Comparison of ENCODE assay signal across 23 cellular contexts in the genomic region with DNA sequence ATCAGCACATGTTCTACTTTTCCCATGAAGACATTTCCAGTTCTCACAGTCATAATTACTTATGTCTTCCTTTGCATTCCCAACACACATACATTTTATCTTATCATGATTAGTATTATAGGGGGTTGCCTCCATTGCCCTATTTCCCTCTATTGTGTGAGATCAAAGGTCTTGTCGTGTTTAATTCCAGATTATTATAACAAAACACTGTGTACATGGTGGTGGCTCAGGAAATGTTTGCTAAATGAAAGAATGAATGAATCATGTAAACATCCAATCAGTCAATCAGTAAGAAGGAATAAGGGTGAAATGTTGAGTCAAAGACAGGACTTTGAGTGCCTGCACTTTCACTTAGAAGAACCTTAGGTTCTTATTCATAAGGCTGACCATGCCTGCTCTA.
DNase-seq lines count a peak whose midpoint lies in the region; ATAC-seq, FAIRE-seq and TF ChIP-seq lines count a peak whose summit lies in the region.
"Had no signal": no experiment of that assay in that cellular context is flagged by ENCODE, and none has a peak within 500 bp of the region (broad histone marks: within the 10 kb centered on the region; RNA-seq: fewer than 3 reads in every experiment).

No MANE protein-coding gene starts in this region.

- H3K36me3 ChIP-seq in K562 (ENCODE audit: control insufficient read depth, insufficient read depth, low read length) (no peaks in the 10 kb centered on the region; the same call in 2 of the 3 replicates), endothelial cell of umbilical vein (ENCODE audit: control insufficient read depth in 2 of 2, extremely low read depth in 1 of 2, insufficient read depth in 2 of 2, low read length in 2 of 2) (no peaks in the 10 kb centered on the region), SJCRH30 (no peaks in the 10 kb centered on the region)
- H3K36me3 ChIP-seq: BE2C had no signal

- CTCF ChIA-PET in A549 (lab: Yijun Ruan, JAX), result interaction anchor here (0.9 kb wide), 1 partner anchor 10 kb away, joined by 3 read pairs; no protein-coding TSS in a partner anchor
- CTCF ChIA-PET in K562 (lab: Yijun Ruan, JAX; ENCODE audit: low intra/inter-chr PET ratio), result no interaction called here
- CTCF ChIA-PET in endothelial cell of umbilical vein (lab: Charles Lee), result no interaction called here

- TF ChIP-seq POLR2A in A549 (IDR thresholded peaks at IDR 0.05; ENCODE audit: low read length) (no peak), K562 (conservative IDR thresholded peaks at IDR 0.05) (no peak), endothelial cell of umbilical vein (IDR thresholded peaks at IDR 0.05; ENCODE audit: low read depth, low read length) (no peak)

- FAIRE-seq in A549 (lab: Jason Lieb, UNC), result peak; percentile 23
- FAIRE-seq in K562 (lab: Jason Lieb, UNC), result no peak
- FAIRE-seq in endothelial cell of umbilical vein (lab: Jason Lieb, UNC), result peak; percentile 18
- peak; percentile 59 for FAIRE-seq in urothelium cell line (lab: Jason Lieb, UNC)
- FAIRE-seq: G401.6, GM12891, GM19239 had no signal

- H3K79me2 ChIP-seq in K562 (ENCODE audit: control insufficient read depth, insufficient read depth, low read length), result no peaks in the 10 kb centered on the region
- no peaks in the 10 kb centered on the region for H3K79me2 ChIP-seq in endothelial cell of umbilical vein (ENCODE audit: control insufficient read depth, insufficient read depth, low read length)

- H2AFZ ChIP-seq in K562 (ENCODE audit: low read depth, low read length), result no peak overlapping the region
- peak overlapping the region; percentile 57 for H2AFZ ChIP-seq in endothelial cell of umbilical vein (ENCODE audit: low read depth, low read length)

- dilution Hi-C loops in endothelial cell of umbilical vein (cut with MboI; ENCODE audit: extremely low pct_ligation_motif_present, low sequenced_read_pairs), result no loop called here

- H3K4me2 ChIP-seq in A549 (no peak overlapping the region), K562 (ENCODE audit: insufficient read depth, low read length) (no peak overlapping the region), endothelial cell of umbilical vein (ENCODE audit: insufficient read depth, low read length) (peak overlapping the region; percentile 46)
- H3K4me2 ChIP-seq: BLaER1 had no signal

- DNase-seq in A549 (ENCODE audit: low read depth in 1 of 2, low spot score in 1 of 2) (no peak), K562 (ENCODE audit: extremely low read depth in 1 of 4, low spot score in 3 of 4) (no peak), endothelial cell of umbilical vein (ENCODE audit: low read depth, low spot score) (peak; percentile 87), urothelium cell line (ENCODE audit: low spot score) (no peak), SJCRH30 (no peak)
- DNase-seq: ACHN; BE2C; C1 segment of cervical spinal cord; CD4-positive, alpha-beta memory T cell; CD4-positive, CD25-positive, alpha-beta regulatory T cell; CD8-positive, alpha-beta memory T cell; COR-L47; DMS 273 treated with DMSO at 0.1 percent for 48 hours; DMS153; DMS79 treated with DMSO at 0.1 percent for 48 hours; GF-D8 had no signal

- in situ Hi-C loops in K562 (cut with MboI), result no loop called here

- POLR2A ChIA-PET in A549 (lab: Yijun Ruan, JAX) (no interaction called here), K562 (lab: Yijun Ruan, JAX) (no interaction called here), endothelial cell of umbilical vein (lab: Charles Lee) (no interaction called here)

- H3K4me1 ChIP-seq in A549 (no peaks in the 10 kb centered on the region), K562 (replicated peaks in 1 of 2; ENCODE audit: control insufficient read depth in 2 of 2, insufficient read depth in 2 of 2, low read length in 2 of 2) (no peaks in the 10 kb centered on the region), endothelial cell of umbilical vein (ENCODE audit: control insufficient read depth, extremely low read depth, insufficient read depth, low read length) (peaks cover 12% of the 10 kb centered on the region), SJCRH30 (no peaks in the 10 kb centered on the region)
- H3K4me1 ChIP-seq: BLaER1 had no signal

- H3K9me3 ChIP-seq in A549, result no peaks in the 10 kb centered on the region
- no peaks in the 10 kb centered on the region for H3K9me3 ChIP-seq in K562 (replicated peaks; ENCODE audit: control insufficient read depth, insufficient read depth, low read depth, low read length)
- H3K9me3 ChIP-seq in endothelial cell of umbilical vein (replicated peaks; ENCODE audit: control insufficient read depth, insufficient read depth, low read length), result no peaks in the 10 kb centered on the region
- H3K9me3 ChIP-seq in SJCRH30 (replicated peaks), result no peaks in the 10 kb centered on the region
- H3K9me3 ChIP-seq: BE2C, BLaER1 had no signal

- H3K27ac ChIP-seq in A549 (no peak overlapping the region), K562 (ENCODE audit: extremely low read depth, low read depth, low read length) (no peak overlapping the region), endothelial cell of umbilical vein (ENCODE audit: insufficient read depth, low read depth, low read length) (no peak overlapping the region), SJCRH30 (no peak overlapping the region)
- H3K27ac ChIP-seq: 22Rv1, BLaER1 had no signal

- H3K9ac ChIP-seq in K562 (ENCODE audit: insufficient read depth in 1 of 2, low read depth in 2 of 2, low read length in 2 of 2), result no peak overlapping the region
- H3K9ac ChIP-seq in endothelial cell of umbilical vein (replicated peaks; ENCODE audit: extremely low read depth, insufficient read depth, low read length), result no peak overlapping the region
- H3K9ac ChIP-seq: BLaER1 had no signal

- TF ChIP-seq RAD21 in A549 (conservative IDR thresholded peaks at IDR 0.05 in 1 of 2, IDR thresholded peaks at IDR 0.05 in 1 of 2), result no peak
- no peak for TF ChIP-seq RAD21 in K562 (CRISPR knock-in tag; conservative IDR thresholded peaks at IDR 0.05 in 1 of 2, IDR thresholded peaks at IDR 0.05 in 1 of 2)

- H3K9me1 ChIP-seq in K562 (ENCODE audit: control insufficient read depth, insufficient read depth, low read length) (no peaks in the 10 kb centered on the region), endothelial cell of umbilical vein (replicated peaks; ENCODE audit: control insufficient read depth, extremely low read depth, insufficient read depth, low read length) (no peaks in the 10 kb centered on the region)

- WGBS in A549 (ENCODE audit: missing lambda C conversion rate), result 46% methylated on average over 1 of the region's 1 CpG
- 46% methylated on average over 1 of the region's 1 CpG for WGBS in K562 (ENCODE audit: insufficient coverage, low coverage, missing lambda C conversion rate)

- BruUV-seq in K562 (replicated peaks; lab: Mats Ljungman, UMichigan) (no TSS peak), endothelial cell of umbilical vein (replicated peaks; lab: Mats Ljungman, UMichigan) (no TSS peak)

- intact Hi-C loops in K562 (cut with micrococcal nuclease) (no loop called here), endothelial cell of umbilical vein (cut with micrococcal nuclease) (no loop called here)

- H4K20me1 ChIP-seq in K562 (replicated peaks; ENCODE audit: control insufficient read depth, insufficient read depth, low read length) (no peaks in the 10 kb centered on the region), endothelial cell of umbilical vein (replicated peaks; ENCODE audit: control insufficient read depth, extremely low read depth, insufficient read depth, low read length) (no peaks in the 10 kb centered on the region)
- H4K20me1 ChIP-seq: BLaER1 had no signal

- no peaks in the 10 kb centered on the region for H3K27me3 ChIP-seq in K562 (ENCODE audit: control insufficient read depth in 2 of 2, insufficient read depth in 2 of 2, low read length in 2 of 2)
- H3K27me3 ChIP-seq in endothelial cell of umbilical vein (ENCODE audit: control insufficient read depth in 2 of 2, insufficient read depth in 2 of 2, low read length in 2 of 2), result no peaks in the 10 kb centered on the region
- no peaks in the 10 kb centered on the region for H3K27me3 ChIP-seq in SJCRH30
- H3K27me3 ChIP-seq: BE2C, BLaER1 had no signal

- no peak overlapping the region for H3K4me3 ChIP-seq in A549
- H3K4me3 ChIP-seq in K562, result no peak overlapping the region
- no peak overlapping the region for H3K4me3 ChIP-seq in endothelial cell of umbilical vein (replicated peaks in 1 of 3; ENCODE audit: insufficient read depth in 1 of 3, low read depth in 1 of 3, low read length in 3 of 3)
- H3K4me3 ChIP-seq in SJCRH30, result no peak overlapping the region
- H3K4me3 ChIP-seq: BLaER1 had no signal

- ATAC-seq in A549, result no peak
- ATAC-seq in K562, result no peak
- ATAC-seq in GM21723 (IDR thresholded peaks at IDR 0.05; ENCODE audit: unreplicated experiment), result no peak
- ATAC-seq in HG03520 (IDR thresholded peaks at IDR 0.05; ENCODE audit: unreplicated experiment), result no peak

- TF ChIP-seq EP300 in A549 (IDR thresholded peaks at IDR 0.05) (no peak), K562 (IDR thresholded peaks at IDR 0.05; ENCODE audit: low read length) (no peak)

- TF ChIP-seq CTCF in A549 (IDR thresholded peaks at IDR 0.05), result no peak
- TF ChIP-seq CTCF in K562 (IDR thresholded peaks at IDR 0.05 in 2 of 3, conservative IDR thresholded peaks at IDR 0.05 in 1 of 3; ENCODE audit: insufficient read depth in 2 of 3, low read depth in 1 of 3, low read length in 3 of 3), result no peak
- TF ChIP-seq CTCF in endothelial cell of umbilical vein (IDR thresholded peaks at IDR 0.05; ENCODE audit: extremely low read depth in 1 of 2, insufficient read depth in 1 of 2, low read depth in 1 of 2, low read length in 2 of 2), result no peak

TF ChIP-seq in A549, 52 proteins besides CTCF, POLR2A, EP300 and RAD21 (continues in another document):
- no peak for TF ChIP-seq JUNB (IDR thresholded peaks at IDR 0.05)

TF ChIP-seq in K562, 482 proteins besides CTCF, POLR2A, EP300 and RAD21:
- TF ChIP-seq ZNF24 (IDR thresholded peaks at IDR 0.05), result peak; percentile 62; the same call in 1 of the 2 replicates
- no peak for TF ChIP-seq KAT8 (IDR thresholded peaks at IDR 0.05; ENCODE audit: low read depth)
- no peak for TF ChIP-seq XRCC4 (IDR thresholded peaks at IDR 0.05; ENCODE audit: extremely low read depth, insufficient read depth, insufficient read length)

TF ChIP-seq in endothelial cell of umbilical vein, 7 proteins besides CTCF, POLR2A, EP300 and RAD21:
- TF ChIP-seq GATA2 (IDR thresholded peaks at IDR 0.05; ENCODE audit: insufficient read depth, insufficient read length, low read depth, low read length), result peak; percentile 78
- no peak for TF ChIP-seq MYC (IDR thresholded peaks at IDR 0.05; ENCODE audit: low read depth, low read length)
- no peak for TF ChIP-seq EZH2 (IDR thresholded peaks at IDR 0.05; ENCODE audit: borderline replicate concordance, low read depth, low read length, severe bottlenecking)
- no peak for TF ChIP-seq POLR2AphosphoS5 (IDR thresholded peaks at IDR 0.05; ENCODE audit: insufficient read depth, low read depth, low read length)
- TF ChIP-seq FOS (IDR thresholded peaks at IDR 0.05; ENCODE audit: borderline replicate concordance, insufficient read depth, low read length), result peak; percentile 48
- TF ChIP-seq JUN (IDR thresholded peaks at IDR 0.05; ENCODE audit: borderline replicate concordance, insufficient read depth, insufficient read length, low read depth), result peak; percentile 34
- TF ChIP-seq, protein P1, sequence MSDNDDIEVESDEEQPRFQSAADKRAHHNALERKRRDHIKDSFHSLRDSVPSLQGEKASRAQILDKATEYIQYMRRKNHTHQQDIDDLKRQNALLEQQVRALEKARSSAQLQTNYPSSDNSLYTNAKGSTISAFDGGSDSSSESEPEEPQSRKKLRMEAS (IDR thresholded peaks at IDR 0.05; ENCODE audit: insufficient read depth, insufficient read length), result no peak
